In genomic region chr12:124177951-124178316, GRCh38 we compare ENCODE assay signal across 1 cellular context.
TF ChIP-seq lines count a peak whose summit lies in the region.

No MANE protein-coding gene starts in this region.

TF ChIP-seq in GM23338, 12 proteins besides CTCF, POLR2A, EP300 and RAD21:
- TF ChIP-seq ZNF462 (CRISPR knock-in tag; IDR thresholded peaks at IDR 0.05) = no peak
- no peak for TF ChIP-seq EZH2phosphoT487 (IDR thresholded peaks at IDR 0.05; ENCODE audit: unreplicated experiment)
- no peak for TF ChIP-seq EZH2 (IDR thresholded peaks at IDR 0.05; ENCODE audit: low read depth, unreplicated experiment)
- no peak for TF ChIP-seq ETS1 (IDR thresholded peaks at IDR 0.05)
- no peak for TF ChIP-seq ZNF114 (CRISPR knock-in tag; IDR thresholded peaks at IDR 0.05)
- no peak for TF ChIP-seq ZNF331 (CRISPR knock-in tag; IDR thresholded peaks at IDR 0.05; ENCODE audit: low read depth)
- TF ChIP-seq CREB1 (CRISPR knock-in tag; IDR thresholded peaks at IDR 0.05; ENCODE audit: low read depth) = no peak
- no peak for TF ChIP-seq STAT1 (IDR thresholded peaks at IDR 0.05; ENCODE audit: unreplicated experiment)
- TF ChIP-seq JUNB (IDR thresholded peaks at IDR 0.05; ENCODE audit: unreplicated experiment) = no peak
- TF ChIP-seq REST (IDR thresholded peaks at IDR 0.05; ENCODE audit: unreplicated experiment) = no peak
- TF ChIP-seq NANOG (IDR thresholded peaks at IDR 0.05; ENCODE audit: borderline replicate concordance) = no peak
- TF ChIP-seq POLR2AphosphoS5 (IDR thresholded peaks at IDR 0.05; ENCODE audit: low read depth) = no peak
TF ChIP-seq in GM23338: peak in this region for 0.
